Comparison of ENCODE assay signal across 6 cellular contexts in the genomic region with DNA sequence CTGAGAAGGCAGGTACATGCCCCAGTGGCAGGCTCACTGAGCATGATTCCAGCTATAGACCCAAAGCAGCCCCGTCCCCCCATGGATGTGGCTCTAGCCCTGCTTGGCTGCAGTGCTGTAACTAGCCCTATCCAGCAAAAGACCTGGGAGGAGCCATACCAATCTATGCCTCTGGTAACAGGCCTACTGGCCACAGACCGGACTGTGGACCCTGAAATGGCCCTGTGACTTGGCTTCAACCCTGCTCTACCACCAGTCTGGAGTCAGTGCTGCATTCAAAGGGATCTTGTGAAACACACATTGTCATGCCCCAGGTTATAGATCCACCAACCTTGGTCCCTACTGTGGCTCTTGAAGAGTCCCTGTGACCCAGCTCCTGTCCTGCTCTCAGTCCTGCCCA.
"Had no signal": no experiment of that assay in that cellular context is flagged by ENCODE, and none has a peak within 500 bp of the region (broad histone marks: within the 10 kb centered on the region; RNA-seq: fewer than 3 reads in every experiment).

No MANE protein-coding gene starts in this region.

- DNase-seq: GM23248, GOT3, H9, HCEC 1CT, KBM-7 had no signal

- H2AFZ ChIP-seq: GM23248 had no signal

- H3K4me3 ChIP-seq: GM23248 had no signal

- H3K4me3 Mint-ChIP-seq: H9, IgD-negative memory B cell had no signal

- H3K27ac ChIP-seq: GM23248 had no signal

- H3K9ac ChIP-seq: GM23248 had no signal

- H3K27ac Mint-ChIP-seq: H9, IgD-negative memory B cell had no signal
